In the genomic region with DNA sequence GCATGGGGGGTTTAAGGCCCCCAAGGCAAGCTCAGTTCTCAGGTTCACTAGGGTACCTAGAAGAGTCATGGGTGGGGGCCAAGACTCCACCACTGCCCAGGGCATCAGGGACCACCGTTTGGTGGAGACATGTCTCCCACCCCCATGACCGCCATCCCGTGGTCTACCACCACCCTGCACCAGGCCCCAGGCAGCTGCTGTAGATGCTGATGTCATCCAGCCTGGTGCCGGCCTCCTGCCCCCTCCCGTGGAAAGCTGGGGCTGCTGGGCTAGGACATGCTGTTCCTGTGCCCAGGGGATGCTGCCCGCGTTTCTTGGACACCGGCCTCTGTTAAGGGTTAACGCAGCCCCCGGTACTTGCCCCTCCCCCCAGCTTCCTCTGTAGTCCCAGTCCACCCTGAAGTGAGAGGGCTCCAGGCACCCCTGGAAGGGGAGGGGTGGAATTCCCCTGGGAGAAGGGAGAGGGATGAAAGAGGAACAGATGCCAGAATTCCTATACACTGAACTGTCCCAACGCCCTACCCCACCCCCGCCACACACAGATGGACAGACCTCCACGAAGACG, we compare ENCODE assay signal across 8 cellular contexts. TPM values are rescaled to one million over a fixed set of nuclear protein-coding genes. Genes with fewer than 3 reads are reported as not detected.
DNase-seq lines count a peak whose midpoint lies in the region; ATAC-seq, FAIRE-seq and TF ChIP-seq lines count a peak whose summit lies in the region.

No MANE protein-coding gene starts in this region.

- ATAC-seq in HepG2, result peak; percentile 20; the same call in 2 of the 3 replicates
- peak in 1 of 2 donors; percentile 7 for ATAC-seq in upper lobe of left lung (ENCODE audit: low FRiP score in 2 of 2)
- no peak for ATAC-seq in HG03439 (IDR thresholded peaks at IDR 0.05; ENCODE audit: unreplicated experiment)
- no peak for ATAC-seq in stimulated activated effector memory CD8-positive, alpha-beta T cell treated with anti-CD3 and anti-CD28 coated beads, Interleukin-12 subunit alpha, Interleukin-12 subunit beta, amount 100 ng/mL, for 72 hours
- no peak for ATAC-seq in GM21786 (IDR thresholded peaks at IDR 0.05; ENCODE audit: unreplicated experiment)

- intact Hi-C loops in HepG2 (cut with micrococcal nuclease; ENCODE audit: unreplicated experiment), result no loop called here

- no peak for TF ChIP-seq RAD21 in HepG2 (CRISPR knock-in tag; IDR thresholded peaks at IDR 0.05)

- DNase-seq in LHCN-M2 (ENCODE audit: low read depth) (peak; percentile 94), coronary artery (ENCODE audit: low spot score) (peak; percentile 88), HepG2 (ENCODE audit: low spot score) (no peak), upper lobe of left lung (no peak), activated gamma-delta T cell treated with Interleukin-2 at 50 U/mL for 16 hours (no peak)
- DNase-seq in stimulated activated effector memory CD8-positive, alpha-beta T cell treated with anti-CD3 and anti-CD28 coated beads, Interleukin-12 subunit alpha, Interleukin-12 subunit beta, amount 100 ng/mL, for 72 hours (ENCODE audit: low spot score in 2 of 2), result no peak

- H3K27ac ChIP-seq in coronary artery (peak overlapping the region; percentile 21 to 90), HepG2 (ENCODE audit: extremely low read length, insufficient read depth, low read length) (no peak overlapping the region), upper lobe of left lung (peak overlapping the region; percentile 60 to 85 (median 80))

- in situ Hi-C loops in HepG2 (cut with HindIII; ENCODE audit: extremely low pct_ligation_motif_present, low pct_unique_long_range_greater_than_20kb), result no loop called here

- BruUV-seq in HepG2 (replicated peaks; lab: Mats Ljungman, UMichigan), result no TSS peak

- no peak overlapping the region for H3K4me3 Mint-ChIP-seq in stimulated activated effector memory CD8-positive, alpha-beta T cell treated with anti-CD3 and anti-CD28 coated beads, Interleukin-12 subunit alpha, Interleukin-12 subunit beta, amount 100 ng/mL, for 72 hours

- no peak overlapping the region for H2AFZ ChIP-seq in HepG2 (ENCODE audit: low read length)

- no peak overlapping the region for H3K9ac ChIP-seq in HepG2 (ENCODE audit: insufficient read depth, low read depth, low read length)

- H3K4me1 ChIP-seq in HepG2 (ENCODE audit: insufficient read depth, low read length) (peaks cover 52% of the 10 kb centered on the region), upper lobe of left lung (no peaks in the 10 kb centered on the region)

- TF ChIP-seq CTCF in coronary artery (IDR thresholded peaks at IDR 0.05) (no peak), HepG2 (CRISPR knock-in tag; IDR thresholded peaks at IDR 0.05) (no peak), upper lobe of left lung (IDR thresholded peaks at IDR 0.05) (no peak)

- POLR2A ChIA-PET in HepG2 (lab: Yijun Ruan, JAX), result interaction anchor here (1.4 to 4.6 kb wide), 3 partner anchors 14 to 42 kb away, joined by 3 to 48 read pairs (median 34); partner anchors contain the start of gene UQCC2

- H3K36me3 Mint-ChIP-seq in stimulated activated effector memory CD8-positive, alpha-beta T cell treated with anti-CD3 and anti-CD28 coated beads, Interleukin-12 subunit alpha, Interleukin-12 subunit beta, amount 100 ng/mL, for 72 hours, result no peaks in the 10 kb centered on the region

- CTCF ChIA-PET in HepG2 (lab: Yijun Ruan, JAX; ENCODE audit: low intra/inter-chr PET ratio, low total read pairs), result interaction anchor here (5.7 kb wide), 1 partner anchor 17 kb away, joined by 77 read pairs; no protein-coding TSS in a partner anchor

- no peak for FAIRE-seq in HepG2 (lab: Jason Lieb, UNC)

- H3K27ac Mint-ChIP-seq in stimulated activated effector memory CD8-positive, alpha-beta T cell treated with anti-CD3 and anti-CD28 coated beads, Interleukin-12 subunit alpha, Interleukin-12 subunit beta, amount 100 ng/mL, for 72 hours, result no peak overlapping the region

- H3K4me2 ChIP-seq in HepG2 (ENCODE audit: low read depth, low read length), result peak overlapping the region; percentile 59

- H3K79me2 ChIP-seq in HepG2 (ENCODE audit: insufficient read depth, low read length), result no peaks in the 10 kb centered on the region

- TF ChIP-seq POLR2A in HepG2 (IDR thresholded peaks at IDR 0.05; ENCODE audit: insufficient read depth in 1 of 2, low read depth in 2 of 2, low read length in 2 of 2) (no peak), upper lobe of left lung (IDR thresholded peaks at IDR 0.05) (no peak)

- no peaks in the 10 kb centered on the region for H3K9me3 Mint-ChIP-seq in stimulated activated effector memory CD8-positive, alpha-beta T cell treated with anti-CD3 and anti-CD28 coated beads, Interleukin-12 subunit alpha, Interleukin-12 subunit beta, amount 100 ng/mL, for 72 hours

- H3K4me1 Mint-ChIP-seq in stimulated activated effector memory CD8-positive, alpha-beta T cell treated with anti-CD3 and anti-CD28 coated beads, Interleukin-12 subunit alpha, Interleukin-12 subunit beta, amount 100 ng/mL, for 72 hours, result peaks cover 6% of the 10 kb centered on the region

- TF ChIP-seq EP300 in HepG2 (IDR thresholded peaks at IDR 0.05; ENCODE audit: low read depth in 2 of 2, low read length in 2 of 2), result no peak
- no peak for TF ChIP-seq EP300 in HepG2 (CRISPR knock-in tag; IDR thresholded peaks at IDR 0.05; ENCODE audit: borderline replicate concordance)
- TF ChIP-seq EP300 in upper lobe of left lung (IDR thresholded peaks at IDR 0.05), result peak in 1 of 4 donors; percentile 70

- H4K20me1 ChIP-seq in HepG2 (ENCODE audit: insufficient read depth, low read length), result no peaks in the 10 kb centered on the region

- no peaks in the 10 kb centered on the region for H3K9me3 ChIP-seq in HepG2 (ENCODE audit: low read length)
- no peaks in the 10 kb centered on the region for H3K9me3 ChIP-seq in upper lobe of left lung

- peak overlapping the region; percentile 68 for H3K4me3 ChIP-seq in coronary artery
- H3K4me3 ChIP-seq in HepG2 (replicated peaks in 1 of 3; ENCODE audit: insufficient read depth in 1 of 3, low read depth in 2 of 3, low read length in 3 of 3), result peak overlapping the region in 1 of 3 experiments; percentile 19; a peak in 1 of 6 replicates
- H3K4me3 ChIP-seq in upper lobe of left lung, result peak overlapping the region; percentile 14 to 44 (median 35)

- 3% methylated on average over 13 of the region's 14 CpGs for WGBS in HepG2 (ENCODE audit: low lambda C conversion rate)
- 44 to 49% methylated on average over 7 to 13 of the region's 14 CpGs for WGBS in upper lobe of left lung, 2 donors

- H3K27me3 ChIP-seq in HepG2 (ENCODE audit: control insufficient read depth in 1 of 2, insufficient read depth in 2 of 2, low read length in 2 of 2) (peaks cover 4 to 48% of the 10 kb centered on the region in 2 experiments; a peak in 4 of 5 replicates), upper lobe of left lung (no peaks in the 10 kb centered on the region)

- H3K36me3 ChIP-seq in HepG2 (replicated peaks in 1 of 2; ENCODE audit: control insufficient read depth in 1 of 2, insufficient read depth in 2 of 2, low read length in 2 of 2), result no peaks in the 10 kb centered on the region
- H3K36me3 ChIP-seq in upper lobe of left lung, result no peaks in the 10 kb centered on the region

RNA-seq across cellular contexts. Expression of gene IP6K3, which starts 0.6 kb away (rescaled TPM):
- total RNA-seq in LHCN-M2 (2014; rRNA removed) (62.6 and 88.2 TPM in 2 replicates), HepG2 (2016; rRNA removed; fragmentation: Illumina TruSeq; extraction: Trizol) (0.11 and 0.44 TPM in 2 replicates), upper lobe of left lung (10 to 100 TPM in 1 of 6 donors, 1 to 10 TPM in 5; 1.9 to 11.5 (median 4.9) TPM)
- polyA plus RNA-seq in LHCN-M2 (2012), result 41.8 TPM
- 0.18 and 0.40 TPM in 2 replicates for total RNA-seq in HepG2 (2016; cell fraction: cytosol; rRNA removed; fragmentation: Illumina TruSeq; extraction: Trizol; ENCODE audit: low read depth)
- 0.28 and 0.52 TPM in 2 replicates for total RNA-seq in HepG2 (2016; cell fraction: insoluble cytoplasmic fraction; rRNA removed; fragmentation: Illumina TruSeq; extraction: Trizol)
- 0.17 TPM in 1 of 2 replicates, not detected in the other for total RNA-seq in HepG2 (2016; cell fraction: membrane; rRNA removed; fragmentation: Illumina TruSeq; extraction: Trizol)
- total RNA-seq in HepG2 (2016; cell fraction: nucleus; rRNA removed; fragmentation: Illumina TruSeq; extraction: Trizol), result 0.53 TPM in 2 replicates
- 0.18 and 0.48 TPM in 2 replicates for polyA plus RNA-seq in HepG2 (2011; rRNA removed)
- polyA plus RNA-seq in HepG2 (2011; cell fraction: cytosol; rRNA removed), result 0.16 and 0.22 TPM in 2 replicates
- polyA plus RNA-seq in HepG2 (2011; cell fraction: nucleus; rRNA removed), result 0.63 and 0.76 TPM in 2 replicates
- 0.13 TPM in 1 of 2 replicates, not detected in the other for polyA plus RNA-seq in HepG2 (2012)
- polyA plus RNA-seq in HepG2 (2016; cell fraction: cytosol; fragmentation: Illumina TruSeq; extraction: Trizol; ENCODE audit: low read depth), result 0.20 and 0.21 TPM in 2 replicates
- polyA plus RNA-seq in HepG2 (2016; cell fraction: insoluble cytoplasmic fraction; fragmentation: Illumina TruSeq; extraction: Trizol; ENCODE audit: low read depth), result 0.20 and 0.22 TPM in 2 replicates
- polyA plus RNA-seq in HepG2 (2016; cell fraction: membrane; fragmentation: Illumina TruSeq; extraction: Trizol; ENCODE audit: low read depth), result 0.86 TPM in 1 of 2 replicates, not detected in the other
- 0.40 and 0.75 TPM in 2 replicates for polyA plus RNA-seq in HepG2 (2016; cell fraction: nucleus; fragmentation: Illumina TruSeq; extraction: Trizol; ENCODE audit: insufficient read depth, low read depth)
- 0.18 TPM in 1 of 2 replicates, not detected in the other for polyA minus RNA-seq in HepG2 (2011; rRNA and poly(A)+ RNA removed; ENCODE audit: low replicate concordance)
- polyA minus RNA-seq in HepG2 (2011; cell fraction: cytosol; rRNA and poly(A)+ RNA removed), result 0.30 TPM in 1 of 2 replicates, not detected in the other
- polyA minus RNA-seq in HepG2 (2011; cell fraction: nucleus; rRNA and poly(A)+ RNA removed), result 0.62 TPM in 1 of 2 replicates, not detected in the other

RNA-seq across cellular contexts. Expression of gene UQCC2, which starts 34.6 kb away (rescaled TPM):
- total RNA-seq in LHCN-M2 (2014; rRNA removed), result 36.4 and 48.7 TPM in 2 replicates
- polyA plus RNA-seq in LHCN-M2 (2012), result 288 TPM
- 238 and 273 TPM in 2 replicates for total RNA-seq in HepG2 (2016; rRNA removed; fragmentation: Illumina TruSeq; extraction: Trizol)
- 120 and 154 TPM in 2 replicates for total RNA-seq in HepG2 (2016; cell fraction: cytosol; rRNA removed; fragmentation: Illumina TruSeq; extraction: Trizol; ENCODE audit: low read depth)
- 223 and 303 TPM in 2 replicates for total RNA-seq in HepG2 (2016; cell fraction: insoluble cytoplasmic fraction; rRNA removed; fragmentation: Illumina TruSeq; extraction: Trizol)
- total RNA-seq in HepG2 (2016; cell fraction: membrane; rRNA removed; fragmentation: Illumina TruSeq; extraction: Trizol), result 160 and 207 TPM in 2 replicates
- 53.9 and 66.5 TPM in 2 replicates for total RNA-seq in HepG2 (2016; cell fraction: nucleus; rRNA removed; fragmentation: Illumina TruSeq; extraction: Trizol)
- polyA plus RNA-seq in HepG2 (2011; rRNA removed), result 82.4 and 83.3 TPM in 2 replicates
- polyA plus RNA-seq in HepG2 (2011; cell fraction: cytosol; rRNA removed), result 43.2 and 56.5 TPM in 2 replicates
- 25.4 and 25.6 TPM in 2 replicates for polyA plus RNA-seq in HepG2 (2011; cell fraction: nucleus; rRNA removed)
- polyA plus RNA-seq in HepG2 (2012), result 134 and 138 TPM in 2 replicates
- 161 and 200 TPM in 2 replicates for polyA plus RNA-seq in HepG2 (2016; cell fraction: cytosol; fragmentation: Illumina TruSeq; extraction: Trizol; ENCODE audit: low read depth)
- 261 and 288 TPM in 2 replicates for polyA plus RNA-seq in HepG2 (2016; cell fraction: insoluble cytoplasmic fraction; fragmentation: Illumina TruSeq; extraction: Trizol; ENCODE audit: low read depth)
- 151 and 202 TPM in 2 replicates for polyA plus RNA-seq in HepG2 (2016; cell fraction: membrane; fragmentation: Illumina TruSeq; extraction: Trizol; ENCODE audit: low read depth)
- polyA plus RNA-seq in HepG2 (2016; cell fraction: nucleus; fragmentation: Illumina TruSeq; extraction: Trizol; ENCODE audit: insufficient read depth, low read depth), result 129 and 150 TPM in 2 replicates
- polyA minus RNA-seq in HepG2 (2011; rRNA and poly(A)+ RNA removed; ENCODE audit: low replicate concordance), result 13.1 and 30.2 TPM in 2 replicates
- 12.8 and 21.1 TPM in 2 replicates for polyA minus RNA-seq in HepG2 (2011; cell fraction: cytosol; rRNA and poly(A)+ RNA removed)
- polyA minus RNA-seq in HepG2 (2011; cell fraction: nucleus; rRNA and poly(A)+ RNA removed), result 17.4 and 19.8 TPM in 2 replicates
- total RNA-seq in upper lobe of left lung, result 10 to 100 TPM in 5 of 6 donors, 1 to 10 TPM in 1; 8.9 to 53.0 (median 18.2) TPM

RNA-seq across cellular contexts. Expression of gene LEMD2, which starts 42.8 kb away (rescaled TPM):
- total RNA-seq in LHCN-M2 (2014; rRNA removed) (52.5 and 57.8 TPM in 2 replicates), HepG2 (2016; rRNA removed; fragmentation: Illumina TruSeq; extraction: Trizol) (17.9 and 45.2 TPM in 2 replicates), upper lobe of left lung (100 to 1,000 TPM in 2 of 6 donors, 10 to 100 TPM in 4; 51.1 to 118 (median 66.2) TPM)
- polyA plus RNA-seq in LHCN-M2 (2012), result 37.1 TPM
- 14.2 and 15.8 TPM in 2 replicates for total RNA-seq in HepG2 (2016; cell fraction: cytosol; rRNA removed; fragmentation: Illumina TruSeq; extraction: Trizol; ENCODE audit: low read depth)
- 16.3 and 48.1 TPM in 2 replicates for total RNA-seq in HepG2 (2016; cell fraction: insoluble cytoplasmic fraction; rRNA removed; fragmentation: Illumina TruSeq; extraction: Trizol)
- 19.9 and 22.2 TPM in 2 replicates for total RNA-seq in HepG2 (2016; cell fraction: membrane; rRNA removed; fragmentation: Illumina TruSeq; extraction: Trizol)
- 44.0 and 55.5 TPM in 2 replicates for total RNA-seq in HepG2 (2016; cell fraction: nucleus; rRNA removed; fragmentation: Illumina TruSeq; extraction: Trizol)
- polyA plus RNA-seq in HepG2 (2011; rRNA removed), result 62.9 and 76.2 TPM in 2 replicates
- polyA plus RNA-seq in HepG2 (2011; cell fraction: cytosol; rRNA removed), result 45.0 and 49.7 TPM in 2 replicates
- polyA plus RNA-seq in HepG2 (2011; cell fraction: nucleus; rRNA removed), result 115 and 140 TPM in 2 replicates
- 46.9 and 65.3 TPM in 2 replicates for polyA plus RNA-seq in HepG2 (2012)
- 6.6 and 7.4 TPM in 2 replicates for polyA plus RNA-seq in HepG2 (2016; cell fraction: cytosol; fragmentation: Illumina TruSeq; extraction: Trizol; ENCODE audit: low read depth)
- 14.0 and 18.6 TPM in 2 replicates for polyA plus RNA-seq in HepG2 (2016; cell fraction: insoluble cytoplasmic fraction; fragmentation: Illumina TruSeq; extraction: Trizol; ENCODE audit: low read depth)
- 12.6 and 12.8 TPM in 2 replicates for polyA plus RNA-seq in HepG2 (2016; cell fraction: membrane; fragmentation: Illumina TruSeq; extraction: Trizol; ENCODE audit: low read depth)
- polyA plus RNA-seq in HepG2 (2016; cell fraction: nucleus; fragmentation: Illumina TruSeq; extraction: Trizol; ENCODE audit: insufficient read depth, low read depth), result 87.5 and 97.1 TPM in 2 replicates
- 43.4 and 90.0 TPM in 2 replicates for polyA minus RNA-seq in HepG2 (2011; rRNA and poly(A)+ RNA removed; ENCODE audit: low replicate concordance)
- 30.7 and 35.8 TPM in 2 replicates for polyA minus RNA-seq in HepG2 (2011; cell fraction: cytosol; rRNA and poly(A)+ RNA removed)
- polyA minus RNA-seq in HepG2 (2011; cell fraction: nucleus; rRNA and poly(A)+ RNA removed), result 80.9 and 103 TPM in 2 replicates

RNA-seq across cellular contexts. Expression of gene MLN, which starts 57.7 kb away (rescaled TPM):
- not detected in 2 replicates for total RNA-seq in LHCN-M2 (2014; rRNA removed)
- not detected for polyA plus RNA-seq in LHCN-M2 (2012)
- not detected in 2 replicates for total RNA-seq in HepG2 (2016; rRNA removed; fragmentation: Illumina TruSeq; extraction: Trizol)
- total RNA-seq in HepG2 (2016; cell fraction: cytosol; rRNA removed; fragmentation: Illumina TruSeq; extraction: Trizol; ENCODE audit: low read depth), result not detected in 2 replicates
- total RNA-seq in HepG2 (2016; cell fraction: insoluble cytoplasmic fraction; rRNA removed; fragmentation: Illumina TruSeq; extraction: Trizol), result not detected in 2 replicates
- total RNA-seq in HepG2 (2016; cell fraction: membrane; rRNA removed; fragmentation: Illumina TruSeq; extraction: Trizol), result not detected in 2 replicates
- not detected in 2 replicates for total RNA-seq in HepG2 (2016; cell fraction: nucleus; rRNA removed; fragmentation: Illumina TruSeq; extraction: Trizol)
- polyA plus RNA-seq in HepG2 (2011; rRNA removed), result not detected in 2 replicates
- not detected in 2 replicates for polyA plus RNA-seq in HepG2 (2011; cell fraction: cytosol; rRNA removed)
- polyA plus RNA-seq in HepG2 (2011; cell fraction: nucleus; rRNA removed), result not detected in 2 replicates
- not detected in 2 replicates for polyA plus RNA-seq in HepG2 (2012)
- not detected in 2 replicates for polyA plus RNA-seq in HepG2 (2016; cell fraction: cytosol; fragmentation: Illumina TruSeq; extraction: Trizol; ENCODE audit: low read depth)
- not detected in 2 replicates for polyA plus RNA-seq in HepG2 (2016; cell fraction: insoluble cytoplasmic fraction; fragmentation: Illumina TruSeq; extraction: Trizol; ENCODE audit: low read depth)
- not detected in 2 replicates for polyA plus RNA-seq in HepG2 (2016; cell fraction: membrane; fragmentation: Illumina TruSeq; extraction: Trizol; ENCODE audit: low read depth)
- polyA plus RNA-seq in HepG2 (2016; cell fraction: nucleus; fragmentation: Illumina TruSeq; extraction: Trizol; ENCODE audit: insufficient read depth, low read depth), result not detected in 2 replicates
- polyA minus RNA-seq in HepG2 (2011; rRNA and poly(A)+ RNA removed; ENCODE audit: low replicate concordance), result not detected in 2 replicates
- not detected in 2 replicates for polyA minus RNA-seq in HepG2 (2011; cell fraction: cytosol; rRNA and poly(A)+ RNA removed)
- polyA minus RNA-seq in HepG2 (2011; cell fraction: nucleus; rRNA and poly(A)+ RNA removed), result not detected in 2 replicates
- total RNA-seq in upper lobe of left lung, result not detected

Comparison
In these comparisons a context has a peak if more than half of its experiments do, and no peak if none do; other contexts are left out.
1. DNase-seq: peak in LHCN-M2 (single experiment) and coronary artery (single experiment); none in HepG2 (single experiment), upper lobe of left lung (0 of 2), activated gamma-delta T cell treated with Interleukin-2 at 50 U/mL for 16 hours (single experiment) and stimulated activated effector memory CD8-positive, alpha-beta T cell treated with anti-CD3 and anti-CD28 coated beads, Interleukin-12 subunit alpha, Interleukin-12 subunit beta, amount 100 ng/mL, for 72 hours (0 of 2).